Comparison of ENCODE assay signal across 15 cellular contexts in genomic region chr3:16379838-16380237, GRCh38.
DNase-seq lines count a peak whose midpoint lies in the region; ATAC-seq and TF ChIP-seq lines count a peak whose summit lies in the region.
"Had no signal": no experiment of that assay in that cellular context is flagged by ENCODE, and none has a peak within 500 bp of the region (broad histone marks: within the 10 kb centered on the region; RNA-seq: fewer than 3 reads in every experiment).

No MANE protein-coding gene starts in this region.

- no peak for ATAC-seq in CD4-positive, CD25-positive, alpha-beta regulatory T cell (ENCODE audit: low read depth in 2 of 2)
- ATAC-seq in GM18858 (IDR thresholded peaks at IDR 0.05; ENCODE audit: unreplicated experiment) (peak; percentile 29), HG03378 (IDR thresholded peaks at IDR 0.05; ENCODE audit: unreplicated experiment) (peak; percentile 33), HG03521 (IDR thresholded peaks at IDR 0.05; ENCODE audit: unreplicated experiment) (no peak), upper lobe of right lung (no peak)
- ATAC-seq in effector memory CD8-positive, alpha-beta T cell (replicated peaks): no peak
- ATAC-seq: WTC11 had no signal

- H3K27ac Mint-ChIP-seq in CD4-positive, CD25-positive, alpha-beta regulatory T cell: peak overlapping the region; percentile 59 to 91 (median 68)
- peak overlapping the region; percentile 13 to 91 for H3K27ac Mint-ChIP-seq in effector memory CD8-positive, alpha-beta T cell
- H3K27ac Mint-ChIP-seq: WTC11 had no signal

- peak in 1 of 3 donors; percentile 45 for DNase-seq in CD4-positive, CD25-positive, alpha-beta regulatory T cell
- no peak for DNase-seq in effector memory CD8-positive, alpha-beta T cell
- DNase-seq in upper lobe of right lung (no peak), OCI-M1 (lab: John Stamatoyannopoulos, UW) (no peak), NCI-H1930 (lab: John Stamatoyannopoulos, UW) (no peak)
- DNase-seq: aorta; erythroblast; kidney glomerular epithelial cell; NCI-H1694 treated with DMSO at 0.1 percent for 48 hours; NCI-H510A treated with DMSO at 0.1 percent for 48 hours; stimulated activated CD4-positive, alpha-beta T cell treated with anti-CD3 and anti-CD28 coated beads, Interleukin-4, amount 100 ng/mL, for 4 hours had no signal

- H3K36me3 ChIP-seq in CD4-positive, CD25-positive, alpha-beta regulatory T cell (ENCODE audit: control insufficient read depth, insufficient read depth, low read length): peaks cover 11% of the 10 kb centered on the region
- H3K36me3 ChIP-seq in upper lobe of right lung: peaks cover 13% of the 10 kb centered on the region

- no peaks in the 10 kb centered on the region for H3K27me3 ChIP-seq in CD4-positive, CD25-positive, alpha-beta regulatory T cell (ENCODE audit: control insufficient read depth, insufficient read depth, low read length)
- no peaks in the 10 kb centered on the region for H3K27me3 ChIP-seq in upper lobe of right lung

- intact Hi-C loops in upper lobe of right lung (cut with DNase I): no loop called here

- H3K4me3 ChIP-seq in CD4-positive, CD25-positive, alpha-beta regulatory T cell (ENCODE audit: low read depth, low read length): no peak overlapping the region
- no peak overlapping the region for H3K4me3 ChIP-seq in upper lobe of right lung

- H3K4me1 ChIP-seq in CD4-positive, CD25-positive, alpha-beta regulatory T cell (ENCODE audit: control insufficient read depth, insufficient read depth, low read length, poor library complexity, severe bottlenecking): peaks cover 60% of the 10 kb centered on the region
- no peaks in the 10 kb centered on the region for H3K4me1 ChIP-seq in upper lobe of right lung

- no peaks in the 10 kb centered on the region for H3K9me3 Mint-ChIP-seq in CD4-positive, CD25-positive, alpha-beta regulatory T cell
- H3K9me3 Mint-ChIP-seq in effector memory CD8-positive, alpha-beta T cell: no peaks in the 10 kb centered on the region

- peaks cover 60 to 89% (median 75%) of the 10 kb centered on the region in 4 donors for H3K4me1 Mint-ChIP-seq in CD4-positive, CD25-positive, alpha-beta regulatory T cell
- H3K4me1 Mint-ChIP-seq in effector memory CD8-positive, alpha-beta T cell (ENCODE audit: low read depth in 2 of 2): peaks cover 38 to 65% of the 10 kb centered on the region in 2 donors

- H3K27ac ChIP-seq in CD4-positive, CD25-positive, alpha-beta regulatory T cell (ENCODE audit: insufficient read depth, low read length, poor library complexity, severe bottlenecking): peak overlapping the region; percentile 81
- H3K27ac ChIP-seq in upper lobe of right lung: no peak overlapping the region

- H3K4me3 Mint-ChIP-seq in CD4-positive, CD25-positive, alpha-beta regulatory T cell: peak overlapping the region in 3 of 4 donors; percentile 12 to 43 (median 26)
- no peak overlapping the region for H3K4me3 Mint-ChIP-seq in effector memory CD8-positive, alpha-beta T cell
- H3K4me3 Mint-ChIP-seq: WTC11 had no signal

- H3K9me3 ChIP-seq in CD4-positive, CD25-positive, alpha-beta regulatory T cell (ENCODE audit: control insufficient read depth in 2 of 2, low read length in 2 of 2): no peaks in the 10 kb centered on the region
- no peaks in the 10 kb centered on the region for H3K9me3 ChIP-seq in upper lobe of right lung

- peaks cover 23% of the 10 kb centered on the region for H3K36me3 Mint-ChIP-seq in CD4-positive, CD25-positive, alpha-beta regulatory T cell
- peaks cover 14% of the 10 kb centered on the region for H3K36me3 Mint-ChIP-seq in effector memory CD8-positive, alpha-beta T cell (ENCODE audit: insufficient read depth)

- H3K27me3 Mint-ChIP-seq in CD4-positive, CD25-positive, alpha-beta regulatory T cell: no peaks in the 10 kb centered on the region
- no peaks in the 10 kb centered on the region for H3K27me3 Mint-ChIP-seq in effector memory CD8-positive, alpha-beta T cell

- no peak for TF ChIP-seq CTCF in upper lobe of right lung (IDR thresholded peaks at IDR 0.05)

Comparison
In these comparisons a context has a peak if more than half of its experiments do, and no peak if none do; other contexts are left out.
1. ATAC-seq: peak in GM18858 (single experiment) and HG03378 (single experiment); none in CD4-positive, CD25-positive, alpha-beta regulatory T cell (0 of 2), effector memory CD8-positive, alpha-beta T cell (single experiment), HG03521 (single experiment) and upper lobe of right lung (single experiment).
2. H3K4me3 Mint-ChIP-seq: peak in CD4-positive, CD25-positive, alpha-beta regulatory T cell (3 of 4); none in effector memory CD8-positive, alpha-beta T cell (0 of 2).